8 cellular contexts compared by ENCODE assay signal in the genomic region with DNA sequence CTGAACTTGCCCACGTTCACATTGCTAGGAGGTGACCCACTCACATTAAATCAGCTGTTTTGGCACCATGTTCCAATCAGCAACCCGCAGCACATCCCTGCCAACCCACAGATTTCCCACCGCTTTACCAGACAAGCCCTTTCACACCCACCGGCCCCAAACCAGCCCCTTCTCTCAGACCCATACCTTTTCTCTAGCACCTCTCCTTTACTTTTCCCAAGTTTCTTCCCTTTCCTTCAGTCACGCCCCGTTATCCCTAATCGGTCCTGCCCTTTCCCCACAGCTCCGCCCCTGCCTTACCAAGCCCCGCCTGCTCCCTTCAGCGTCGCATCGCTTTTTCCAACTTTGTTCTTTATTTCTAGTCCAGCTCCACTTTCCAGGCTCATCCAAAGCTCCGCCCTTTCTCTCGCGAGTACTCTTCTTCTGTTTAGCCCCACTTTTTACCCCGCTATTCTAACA. TPM values are rescaled to one million over a fixed set of nuclear protein-coding genes. Genes with fewer than 3 reads are reported as not detected.
A peak's percentile ranks its signal among the peaks of the same experiment; 100 is the strongest.
DNase-seq lines count a peak whose midpoint lies in the region; ATAC-seq and TF ChIP-seq lines count a peak whose summit lies in the region.

No MANE protein-coding gene starts in this region.

- peaks cover 18% of the 10 kb centered on the region for H3K4me1 Mint-ChIP-seq in endodermal cell
- H3K4me1 Mint-ChIP-seq in natural killer cell treated with Interleukin-12 subunit alpha and Interleukin-12 subunit beta and Interleukin-15 and Interleukin-18, amount 100 ng/mL, for 72 hours (ENCODE audit: low read depth in 2 of 2), result peaks cover 50 to 52% of the 10 kb centered on the region in 2 donors

- TF ChIP-seq POLR2A in GM18505 (IDR thresholded peaks at IDR 0.05; ENCODE audit: borderline replicate concordance, extremely low read depth, insufficient read depth, insufficient read length), result no peak

- H3K27ac ChIP-seq in ACC112 (ENCODE audit: low read depth, low read length), result peak overlapping the region; percentile 71
- no peak overlapping the region for H3K27ac ChIP-seq in OCI-LY1 (ENCODE audit: low read depth, low read length, poor library complexity, severe bottlenecking)
- no peak overlapping the region for H3K27ac ChIP-seq in endodermal cell (ENCODE audit: low read depth, low read length)

- H3K9ac ChIP-seq in OCI-LY1 (ENCODE audit: low read length) (peak overlapping the region; percentile 47), endodermal cell (ENCODE audit: extremely low read depth, low read length, poor library complexity, severe bottlenecking) (no peak overlapping the region)

- no peaks in the 10 kb centered on the region for H3K27me3 Mint-ChIP-seq in endodermal cell (ENCODE audit: insufficient read depth)
- no peaks in the 10 kb centered on the region for H3K27me3 Mint-ChIP-seq in natural killer cell treated with Interleukin-12 subunit alpha and Interleukin-12 subunit beta and Interleukin-15 and Interleukin-18, amount 100 ng/mL, for 72 hours

- peaks cover 30% of the 10 kb centered on the region for H3K4me1 ChIP-seq in ACC112 (ENCODE audit: control insufficient read depth, insufficient read depth, low read length, unreplicated experiment)
- H3K4me1 ChIP-seq in OCI-LY1 (ENCODE audit: insufficient read depth, low read length, severe bottlenecking), result peaks cover 21% of the 10 kb centered on the region
- H3K4me1 ChIP-seq in endodermal cell (ENCODE audit: control insufficient read depth, insufficient read depth, low read length), result peaks cover 3% of the 10 kb centered on the region

- H3K36me3 ChIP-seq in ACC112 (ENCODE audit: insufficient read depth, low read length) (no peaks in the 10 kb centered on the region), OCI-LY1 (ENCODE audit: insufficient read depth, low read length) (peaks cover 28% of the 10 kb centered on the region; the same call in 1 of the 2 replicates), endodermal cell (ENCODE audit: control insufficient read depth, insufficient read depth, low read length) (peaks cover 18% of the 10 kb centered on the region)

- TF ChIP-seq CTCF in OCI-LY1 (IDR thresholded peaks at IDR 0.05; ENCODE audit: low read length) (no peak), endodermal cell (conservative IDR thresholded peaks at IDR 0.05) (no peak)

- H4K20me1 ChIP-seq in OCI-LY1 (ENCODE audit: insufficient read depth, low read length), result no peaks in the 10 kb centered on the region

- H3K9me3 ChIP-seq in OCI-LY1 (ENCODE audit: low read length) (no peaks in the 10 kb centered on the region), endodermal cell (ENCODE audit: control insufficient read depth, low read length) (no peaks in the 10 kb centered on the region)

- peak overlapping the region; percentile 91 for H2AFZ ChIP-seq in ACC112 (ENCODE audit: low read length, unreplicated experiment)
- H2AFZ ChIP-seq in OCI-LY1 (ENCODE audit: low read length), result no peak overlapping the region

- H3K79me2 ChIP-seq in ACC112 (ENCODE audit: control insufficient read depth, insufficient read depth, low read length, unreplicated experiment), result peaks cover 31% of the 10 kb centered on the region
- H3K79me2 ChIP-seq in OCI-LY1 (ENCODE audit: insufficient read depth, low read length), result peaks cover 19% of the 10 kb centered on the region

- H3K4me3 ChIP-seq in ACC112 (ENCODE audit: low read depth, low read length) (peak overlapping the region; percentile 84), OCI-LY1 (ENCODE audit: low read depth, low read length, poor library complexity, severe bottlenecking) (peak overlapping the region; percentile 91), endodermal cell (ENCODE audit: low read length) (peak overlapping the region; percentile 80)

- H3K27me3 ChIP-seq in ACC112 (ENCODE audit: insufficient read depth, low read length) (no peaks in the 10 kb centered on the region), OCI-LY1 (ENCODE audit: insufficient read depth, low read length) (no peaks in the 10 kb centered on the region), endodermal cell (ENCODE audit: control insufficient read depth, insufficient read depth, low read length, poor library complexity, severe bottlenecking) (no peaks in the 10 kb centered on the region)

- H3K4me2 ChIP-seq in OCI-LY1 (ENCODE audit: low read length), result peak overlapping the region; percentile 72

- H3K27ac Mint-ChIP-seq in endodermal cell, result peak overlapping the region; percentile 67
- H3K27ac Mint-ChIP-seq in natural killer cell treated with Interleukin-12 subunit alpha and Interleukin-12 subunit beta and Interleukin-15 and Interleukin-18, amount 100 ng/mL, for 72 hours, result peak overlapping the region; percentile 81 to 85

- no peaks in the 10 kb centered on the region for H3K9me3 Mint-ChIP-seq in endodermal cell
- H3K9me3 Mint-ChIP-seq in natural killer cell treated with Interleukin-12 subunit alpha and Interleukin-12 subunit beta and Interleukin-15 and Interleukin-18, amount 100 ng/mL, for 72 hours, result no peaks in the 10 kb centered on the region

- DNase-seq in endodermal cell, result no peak
- peak; percentile 68 for DNase-seq in natural killer cell treated with Interleukin-12 subunit alpha and Interleukin-12 subunit beta and Interleukin-15 and Interleukin-18, amount 100 ng/mL, for 72 hours (ENCODE audit: low spot score)
- no peak for DNase-seq in NCI-H2196 treated with DMSO at 0.1 percent for 48 hours (lab: John Stamatoyannopoulos, UW; ENCODE audit: unreplicated experiment)
- DNase-seq in dermis blood vessel endothelial cell, result no peak

- peaks cover 20% of the 10 kb centered on the region for H3K36me3 Mint-ChIP-seq in endodermal cell (ENCODE audit: low read depth)
- H3K36me3 Mint-ChIP-seq in natural killer cell treated with Interleukin-12 subunit alpha and Interleukin-12 subunit beta and Interleukin-15 and Interleukin-18, amount 100 ng/mL, for 72 hours, result no peaks in the 10 kb centered on the region

- no peaks in the 10 kb centered on the region for H3F3A ChIP-seq in OCI-LY1 (ENCODE audit: insufficient read depth, low read length)

- WGBS in endodermal cell (ENCODE audit: insufficient coverage in 1 of 2, insufficient read length in 1 of 2), 2 experiments, result 3% methylated on average over 15 of the region's 16 CpGs

- H3K9me2 ChIP-seq in OCI-LY1 (ENCODE audit: low read depth, low read length), result no peaks in the 10 kb centered on the region

- H3K4me3 Mint-ChIP-seq in endodermal cell, result peak overlapping the region; percentile 72
- peak overlapping the region; percentile 97 for H3K4me3 Mint-ChIP-seq in natural killer cell treated with Interleukin-12 subunit alpha and Interleukin-12 subunit beta and Interleukin-15 and Interleukin-18, amount 100 ng/mL, for 72 hours

- peak; percentile 41 for ATAC-seq in GM18505 (IDR thresholded peaks at IDR 0.05; ENCODE audit: unreplicated experiment)
- ATAC-seq in HG02943 (IDR thresholded peaks at IDR 0.05; ENCODE audit: low read depth, unreplicated experiment), result peak; percentile 43
- ATAC-seq in natural killer cell treated with Interleukin-12 subunit alpha and Interleukin-12 subunit beta and Interleukin-15 and Interleukin-18, amount 100 ng/mL, for 72 hours, result peak; percentile 50 to 70

RNA-seq across cellular contexts. Expression of a gene that starts 0.8 kb away (rescaled TPM):
- total RNA-seq in endodermal cell, result 10 to 100 TPM; 22.7 to 28.5 TPM
- polyA plus RNA-seq in endodermal cell (2013, experiment 1 of 2), result 18.2 TPM
- polyA plus RNA-seq in endodermal cell (2013, experiment 2 of 2), result 17.0 TPM
- total RNA-seq in natural killer cell treated with Interleukin-12 subunit alpha and Interleukin-12 subunit beta and Interleukin-15 and Interleukin-18, amount 100 ng/mL, for 72 hours, result 10 to 100 TPM; 51.9 to 62.3 TPM
- 24.8 and 29.3 TPM in 2 replicates for total RNA-seq in dermis blood vessel endothelial cell

RNA-seq across cellular contexts. Expression of a gene that starts 19.0 kb away (rescaled TPM):
- total RNA-seq in endodermal cell (10 to 100 TPM; 28.6 to 34.0 TPM), dermis blood vessel endothelial cell (15.5 and 16.6 TPM in 2 replicates)
- polyA plus RNA-seq in endodermal cell (2013, experiment 1 of 2), result 26.9 TPM
- polyA plus RNA-seq in endodermal cell (2013, experiment 2 of 2), result 28.9 TPM
- 10 to 100 TPM; 35.9 to 42.5 TPM for total RNA-seq in natural killer cell treated with Interleukin-12 subunit alpha and Interleukin-12 subunit beta and Interleukin-15 and Interleukin-18, amount 100 ng/mL, for 72 hours

RNA-seq across cellular contexts. Expression of a gene that starts 27.1 kb away (rescaled TPM):
- under 1 TPM; 0.15 to 0.62 TPM for total RNA-seq in endodermal cell
- 2.7 TPM for polyA plus RNA-seq in endodermal cell (2013, experiment 1 of 2)
- 1.7 TPM for polyA plus RNA-seq in endodermal cell (2013, experiment 2 of 2)
- total RNA-seq in natural killer cell treated with Interleukin-12 subunit alpha and Interleukin-12 subunit beta and Interleukin-15 and Interleukin-18, amount 100 ng/mL, for 72 hours, result under 1 TPM in 1 of 2 donors, not detected in 1; 0.29 TPM
- total RNA-seq in dermis blood vessel endothelial cell, result not detected in 2 replicates

RNA-seq across cellular contexts. Expression of a gene that starts 39.0 kb away (rescaled TPM):
- total RNA-seq in endodermal cell (10 to 100 TPM; 10.1 to 13.3 TPM), dermis blood vessel endothelial cell (34.7 and 40.3 TPM in 2 replicates)
- 13.6 TPM for polyA plus RNA-seq in endodermal cell (2013, experiment 1 of 2)
- polyA plus RNA-seq in endodermal cell (2013, experiment 2 of 2), result 14.6 TPM
- total RNA-seq in natural killer cell treated with Interleukin-12 subunit alpha and Interleukin-12 subunit beta and Interleukin-15 and Interleukin-18, amount 100 ng/mL, for 72 hours, result 10 to 100 TPM; 19.8 to 24.4 TPM
